ENCODE assay signal across 1 cellular context in genomic region chrX:24859211-24859841, GRCh38.
TF ChIP-seq lines count a peak whose summit lies in the region.

No MANE protein-coding gene starts in this region.

TF ChIP-seq in GM23338, 12 proteins besides CTCF, POLR2A, EP300 and RAD21 (continued from another document):
- TF ChIP-seq ZNF462 (CRISPR knock-in tag; IDR thresholded peaks at IDR 0.05) = no peak
- TF ChIP-seq POLR2AphosphoS5 (IDR thresholded peaks at IDR 0.05; ENCODE audit: low read depth) = no peak
- TF ChIP-seq ZNF114 (CRISPR knock-in tag; IDR thresholded peaks at IDR 0.05) = no peak
- no peak for TF ChIP-seq EZH2 (IDR thresholded peaks at IDR 0.05; ENCODE audit: low read depth, unreplicated experiment)
